In genomic region chr20:62642666-62643520, GRCh38 we compare ENCODE assay signal across 8 cellular contexts. TPM values are rescaled to one million over a fixed set of nuclear protein-coding genes. Genes with fewer than 3 reads are reported as not detected.
DNase-seq lines count a peak whose midpoint lies in the region; ATAC-seq and TF ChIP-seq lines count a peak whose summit lies in the region.

No MANE protein-coding gene starts in this region.

- peak overlapping the region; percentile 86 to 98 (median 93) for H3K4me3 ChIP-seq in BLaER1 treated with 17β-estradiol and CSF1 and Interleukin-3, amounts not matched to agents 10 nM and 100 nM
- H3K4me3 ChIP-seq in Jurkat, Clone E6-1 (ENCODE audit: low read length) = peak overlapping the region; percentile 67

- ATAC-seq in GM21360 (IDR thresholded peaks at IDR 0.05; ENCODE audit: unreplicated experiment) = peak; percentile 13
- ATAC-seq in GM21786 (IDR thresholded peaks at IDR 0.05; ENCODE audit: unreplicated experiment) = no peak

- H3K4me1 Mint-ChIP-seq in dendritic cell treated with granulocyte-macrophage colony-stimulating factor and Interleukin-4, amounts not matched to agents 40 ng/mL and 50 ng/mL, for 4 days (ENCODE audit: low read depth) = peaks cover 42% of the 10 kb centered on the region
- peaks cover 3% of the 10 kb centered on the region for H3K4me1 Mint-ChIP-seq in mesothelial cell of epicardium

- H4K20me1 ChIP-seq in BLaER1 treated with 17β-estradiol and CSF1 and Interleukin-3, amounts not matched to agents 10 nM and 100 nM = peaks cover 22 to 55% (median 53%) of the 10 kb centered on the region in 11 experiments

- no peaks in the 10 kb centered on the region for H3K36me3 Mint-ChIP-seq in dendritic cell treated with granulocyte-macrophage colony-stimulating factor and Interleukin-4, amounts not matched to agents 40 ng/mL and 50 ng/mL, for 4 days (ENCODE audit: low read depth)
- no peaks in the 10 kb centered on the region for H3K36me3 Mint-ChIP-seq in mesothelial cell of epicardium

- H3K27me3 Mint-ChIP-seq in dendritic cell treated with granulocyte-macrophage colony-stimulating factor and Interleukin-4, amounts not matched to agents 40 ng/mL and 50 ng/mL, for 4 days = peaks cover 59% of the 10 kb centered on the region
- H3K27me3 Mint-ChIP-seq in mesothelial cell of epicardium (ENCODE audit: low read depth) = peaks cover 74% of the 10 kb centered on the region

- peak; percentile 7 for DNase-seq in Jurkat, Clone E6-1 (ENCODE audit: low read depth, low spot score)
- peak; percentile 45 for DNase-seq in activated CD4-positive, alpha-beta T cell treated with anti-CD3 and anti-CD28 coated beads for 1 hour
- peak in 1 of 2 experiments; percentile 54 for DNase-seq in mesothelial cell of epicardium (ENCODE audit: low spot score in 2 of 2, unreplicated experiment in 2 of 2)
- peak; percentile 50 for DNase-seq in stimulated activated naive CD4-positive, alpha-beta T cell treated with Interleukin-2 at 50 U/mL for 16 hours (lab: John Stamatoyannopoulos, UW)

- H3K4me2 ChIP-seq in BLaER1 treated with 17β-estradiol and CSF1 and Interleukin-3, amounts not matched to agents 10 nM and 100 nM = peak overlapping the region; percentile 93 to 100 (median 99)

- no peak for TF ChIP-seq CTCF in mesothelial cell of epicardium (IDR thresholded peaks at IDR 0.05; ENCODE audit: unreplicated experiment)

- no peaks in the 10 kb centered on the region for H3K9me3 Mint-ChIP-seq in dendritic cell treated with granulocyte-macrophage colony-stimulating factor and Interleukin-4, amounts not matched to agents 40 ng/mL and 50 ng/mL, for 4 days
- H3K9me3 Mint-ChIP-seq in mesothelial cell of epicardium = no peaks in the 10 kb centered on the region

- peaks cover 59 to 65% (median 61%) of the 10 kb centered on the region in 10 experiments for H3K4me1 ChIP-seq in BLaER1 treated with 17β-estradiol and CSF1 and Interleukin-3, amounts not matched to agents 10 nM and 100 nM

- no peak overlapping the region for H3K27ac Mint-ChIP-seq in dendritic cell treated with granulocyte-macrophage colony-stimulating factor and Interleukin-4, amounts not matched to agents 40 ng/mL and 50 ng/mL, for 4 days
- no peak overlapping the region for H3K27ac Mint-ChIP-seq in mesothelial cell of epicardium

- H3K36me3 ChIP-seq in BLaER1 treated with 17β-estradiol and CSF1 and Interleukin-3, amounts not matched to agents 10 nM and 100 nM = peaks cover 0 to 28% (median 7%) of the 10 kb centered on the region in 11 experiments; a peak in 10 of 22 replicates

- H3K4me3 Mint-ChIP-seq in dendritic cell treated with granulocyte-macrophage colony-stimulating factor and Interleukin-4, amounts not matched to agents 40 ng/mL and 50 ng/mL, for 4 days = peak overlapping the region; percentile 69
- peak overlapping the region; percentile 43 for H3K4me3 Mint-ChIP-seq in mesothelial cell of epicardium

- no peaks in the 10 kb centered on the region for H3K9me3 ChIP-seq in BLaER1 treated with 17β-estradiol and CSF1 and Interleukin-3, amounts not matched to agents 10 nM and 100 nM (replicated peaks in 1 of 11)

- H3K27ac ChIP-seq in BLaER1 treated with 17β-estradiol and CSF1 and Interleukin-3, amounts not matched to agents 10 nM and 100 nM = peak overlapping the region; percentile 40 to 83 (median 66)

- H3K27me3 ChIP-seq in BLaER1 treated with 17β-estradiol and CSF1 and Interleukin-3, amounts not matched to agents 10 nM and 100 nM = peaks cover 23 to 36% (median 32%) of the 10 kb centered on the region in 11 experiments

- H3K9ac ChIP-seq in BLaER1 treated with 17β-estradiol and CSF1 and Interleukin-3, amounts not matched to agents 10 nM and 100 nM = peak overlapping the region; percentile 73 to 90 (median 80)

- intact Hi-C loops in dendritic cell treated with granulocyte-macrophage colony-stimulating factor and Interleukin-4, amounts not matched to agents 40 ng/mL and 50 ng/mL, for 4 days (cut with micrococcal nuclease) = no loop called here

RNA-seq across cellular contexts. Expression of gene SLCO4A1, which starts 0.6 kb away (rescaled TPM):
- polyA plus RNA-seq in Jurkat, Clone E6-1 (2012; ENCODE audit: insufficient read depth, insufficient read length) = 30.1 TPM
- total RNA-seq in mesothelial cell of epicardium = 3.7 to 4.5 TPM (median 4.3 TPM) in 3 replicates
